In the genomic region with DNA sequence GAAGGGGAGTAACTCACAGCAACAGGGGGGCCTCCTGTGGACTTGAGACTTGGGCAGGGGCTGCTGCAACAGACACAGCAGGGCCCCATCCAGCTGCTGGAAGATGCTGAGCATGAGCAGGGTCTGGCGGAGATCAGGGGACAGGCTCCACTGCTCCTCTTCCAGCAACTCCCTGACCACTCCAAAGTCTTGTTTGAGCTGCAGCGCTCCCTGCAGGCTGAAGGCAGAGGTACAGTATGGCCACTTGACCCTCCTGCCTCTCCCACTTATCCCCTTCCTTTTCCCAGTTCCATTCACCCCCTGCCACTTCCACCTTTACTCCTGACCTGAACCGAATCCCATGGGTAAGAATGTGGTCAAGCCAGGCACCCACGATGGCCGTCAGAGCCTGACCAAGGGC, we compare ENCODE assay signal across 15 cellular contexts. TPM values are rescaled to one million over a fixed set of nuclear protein-coding genes. Genes with fewer than 3 reads are reported as not detected.
DNase-seq lines count a peak whose midpoint lies in the region; ATAC-seq and TF ChIP-seq lines count a peak whose summit lies in the region.
"Had no signal": no experiment of that assay in that cellular context is flagged by ENCODE, and none has a peak within 500 bp of the region (broad histone marks: within the 10 kb centered on the region; RNA-seq: fewer than 3 reads in every experiment).

No MANE protein-coding gene starts in this region.

- no peaks in the 10 kb centered on the region for H4K20me1 ChIP-seq in OCI-LY7 (ENCODE audit: insufficient read depth, low read length)

- H3K4me3 Mint-ChIP-seq in activated CD4-positive, alpha-beta memory T cell treated with anti-CD3 and anti-CD28 coated beads, Interleukin-2, amount 10 ng/mL, durations not matched to agents 7 days and 5 days: no peak overlapping the region
- H3K4me3 Mint-ChIP-seq in activated CD4-positive, alpha-beta memory T cell treated with anti-CD3 and anti-CD28 coated beads for 36 hours: no peak overlapping the region
- H3K4me3 Mint-ChIP-seq: B cell had no signal

- TF ChIP-seq CTCF in OCI-LY7 (conservative IDR thresholded peaks at IDR 0.05; ENCODE audit: low read length) (peak; percentile 54), epithelial cell of proximal tubule (conservative IDR thresholded peaks at IDR 0.05; ENCODE audit: low read depth, low read length) (peak; percentile 41), spleen (IDR thresholded peaks at IDR 0.05 in 8 of 11, conservative IDR thresholded peaks at IDR 0.05 in 3 of 11) (peak in 1 of 11 experiments; percentile 19), uterus (IDR thresholded peaks at IDR 0.05) (no peak)

- H3K27me3 ChIP-seq in spleen (replicated peaks in 1 of 7) (no peaks in the 10 kb centered on the region), uterus (no peaks in the 10 kb centered on the region)
- H3K27me3 ChIP-seq: pancreas, suprapubic skin had no signal

- H3K4me1 ChIP-seq in OCI-LY7 (ENCODE audit: insufficient read depth, low read length, poor library complexity, severe bottlenecking) (peaks cover 16% of the 10 kb centered on the region), spleen (peaks cover 19 to 57% (median 26%) of the 10 kb centered on the region in 6 donors), uterus (no peaks in the 10 kb centered on the region)

- DNase-seq in activated CD4-positive, alpha-beta memory T cell treated with anti-CD3 and anti-CD28 coated beads, Interleukin-2, amount 10 ng/mL, durations not matched to agents 7 days and 5 days: no peak
- DNase-seq in activated CD4-positive, alpha-beta memory T cell treated with anti-CD3 and anti-CD28 coated beads for 36 hours: no peak
- DNase-seq in OCI-LY7 (ENCODE audit: low spot score): no peak
- no peak for DNase-seq in epithelial cell of proximal tubule (ENCODE audit: low read depth)
- DNase-seq in spleen: peak; percentile 69
- no peak for DNase-seq in HuH-7.5 (ENCODE audit: low spot score)
- no peak for DNase-seq in uterus
- DNase-seq: amniotic stem cell; NCI-H226; pancreas; stimulated activated CD4-positive, alpha-beta T cell treated with anti-CD3 and anti-CD28 coated beads, Interleukin-4, amount 100 ng/mL, for 1 hour had no signal

- no peak for ATAC-seq in HG02763 (IDR thresholded peaks at IDR 0.05; ENCODE audit: unreplicated experiment)
- ATAC-seq: pancreas had no signal

- H3K4me3 ChIP-seq in OCI-LY7 (ENCODE audit: low read depth, low read length, poor library complexity, severe bottlenecking) (no peak overlapping the region), epithelial cell of proximal tubule (ENCODE audit: low read depth, low read length) (no peak overlapping the region), spleen (no peak overlapping the region), uterus (no peak overlapping the region)
- H3K4me3 ChIP-seq: pancreas, suprapubic skin had no signal

- no peak overlapping the region for H3K4me2 ChIP-seq in OCI-LY7 (ENCODE audit: low read length)

- CTCF ChIA-PET in activated CD4-positive, alpha-beta memory T cell treated with anti-CD3 and anti-CD28 coated beads, Interleukin-2, amount 10 ng/mL, durations not matched to agents 7 days and 5 days (lab: Charles Lee): interaction anchor here (0.9 to 1.7 kb wide), 5 partner anchors 9 to 91 kb away, joined by 3 to 8 read pairs (median 3); a partner anchor contains a TSS
- CTCF ChIA-PET in activated CD4-positive, alpha-beta memory T cell treated with anti-CD3 and anti-CD28 coated beads for 36 hours (lab: Charles Lee): interaction anchor here (1.0 to 4.8 kb wide), 5 partner anchors 8 to 241 kb away, joined by 3 to 47 read pairs (median 4); a partner anchor contains a TSS
- CTCF ChIA-PET in OCI-LY7 (lab: Charles Lee; ENCODE audit: unreplicated experiment): no interaction called here

- peaks cover 53% of the 10 kb centered on the region for H3K36me3 Mint-ChIP-seq in activated CD4-positive, alpha-beta memory T cell treated with anti-CD3 and anti-CD28 coated beads, Interleukin-2, amount 10 ng/mL, durations not matched to agents 7 days and 5 days (ENCODE audit: low read depth)
- H3K36me3 Mint-ChIP-seq in activated CD4-positive, alpha-beta memory T cell treated with anti-CD3 and anti-CD28 coated beads for 36 hours: peaks cover 28% of the 10 kb centered on the region

- intact Hi-C loops in activated CD4-positive, alpha-beta memory T cell treated with anti-CD3 and anti-CD28 coated beads for 36 hours (cut with micrococcal nuclease): no loop called here
- intact Hi-C loops in OCI-LY7 (cut with micrococcal nuclease; ENCODE audit: unreplicated experiment): no loop called here
- intact Hi-C loops in spleen (cut with DNase I; ENCODE audit: low total_unique reads): no loop called here
- intact Hi-C loops in uterus (cut with DNase I; ENCODE audit: low total_unique reads): no loop called here

- peaks cover 38% of the 10 kb centered on the region for H3K36me3 ChIP-seq in OCI-LY7 (ENCODE audit: insufficient read depth, low read length)
- H3K36me3 ChIP-seq in spleen: peaks cover 0 to 70% (median 29%) of the 10 kb centered on the region in 6 donors
- H3K36me3 ChIP-seq in uterus: no peaks in the 10 kb centered on the region

- WGBS in spleen, 5 donors: 81 to 91% (median 89%) methylated on average over 5 of the region's 5 CpGs

- H3K27me3 Mint-ChIP-seq in activated CD4-positive, alpha-beta memory T cell treated with anti-CD3 and anti-CD28 coated beads, Interleukin-2, amount 10 ng/mL, durations not matched to agents 7 days and 5 days: no peaks in the 10 kb centered on the region
- H3K27me3 Mint-ChIP-seq in activated CD4-positive, alpha-beta memory T cell treated with anti-CD3 and anti-CD28 coated beads for 36 hours: no peaks in the 10 kb centered on the region
- H3K27me3 Mint-ChIP-seq: B cell had no signal

- H3K27ac Mint-ChIP-seq in activated CD4-positive, alpha-beta memory T cell treated with anti-CD3 and anti-CD28 coated beads, Interleukin-2, amount 10 ng/mL, durations not matched to agents 7 days and 5 days: peak overlapping the region; percentile 50
- H3K27ac Mint-ChIP-seq in activated CD4-positive, alpha-beta memory T cell treated with anti-CD3 and anti-CD28 coated beads for 36 hours: no peak overlapping the region
- H3K27ac Mint-ChIP-seq: B cell had no signal

- TF ChIP-seq POLR2A in spleen (IDR thresholded peaks at IDR 0.05): no peak
- TF ChIP-seq POLR2A in uterus (IDR thresholded peaks at IDR 0.05): no peak

- no peaks in the 10 kb centered on the region for H3K9me3 ChIP-seq in OCI-LY7 (ENCODE audit: low read length)
- no peaks in the 10 kb centered on the region for H3K9me3 ChIP-seq in spleen
- no peaks in the 10 kb centered on the region for H3K9me3 ChIP-seq in uterus
- H3K9me3 ChIP-seq: pancreas, suprapubic skin had no signal

- peaks cover 7% of the 10 kb centered on the region; the same call in 1 of the 2 replicates for H3K79me2 ChIP-seq in OCI-LY7 (ENCODE audit: insufficient read depth, low read depth, low read length)

- peaks cover 44% of the 10 kb centered on the region for H3K4me1 Mint-ChIP-seq in activated CD4-positive, alpha-beta memory T cell treated with anti-CD3 and anti-CD28 coated beads, Interleukin-2, amount 10 ng/mL, durations not matched to agents 7 days and 5 days
- H3K4me1 Mint-ChIP-seq in activated CD4-positive, alpha-beta memory T cell treated with anti-CD3 and anti-CD28 coated beads for 36 hours (ENCODE audit: low read depth): peaks cover 23% of the 10 kb centered on the region

- POLR2A ChIA-PET in activated CD4-positive, alpha-beta memory T cell treated with anti-CD3 and anti-CD28 coated beads, Interleukin-2, amount 10 ng/mL, durations not matched to agents 7 days and 5 days (lab: Charles Lee): interaction anchor here (1.2 to 4.0 kb wide), 5 partner anchors 7 to 55 kb away, joined by 3 to 81 read pairs (median 6); a partner anchor contains a TSS
- POLR2A ChIA-PET in activated CD4-positive, alpha-beta memory T cell treated with anti-CD3 and anti-CD28 coated beads for 36 hours (lab: Charles Lee): interaction anchor here (1.0 kb wide), 1 partner anchor 16 kb away, joined by 3 read pairs; a partner anchor contains a TSS
- POLR2A ChIA-PET in OCI-LY7 (lab: Charles Lee): interaction anchor here (0.6 to 1.2 kb wide), 2 partner anchors 17 to 20 kb away, joined by 3 to 5 read pairs; a partner anchor contains a TSS

- BruUV-seq in OCI-LY7 (replicated peaks; lab: Mats Ljungman, UMichigan): no TSS peak

- H3K9me3 Mint-ChIP-seq in activated CD4-positive, alpha-beta memory T cell treated with anti-CD3 and anti-CD28 coated beads, Interleukin-2, amount 10 ng/mL, durations not matched to agents 7 days and 5 days: no peaks in the 10 kb centered on the region
- no peaks in the 10 kb centered on the region for H3K9me3 Mint-ChIP-seq in activated CD4-positive, alpha-beta memory T cell treated with anti-CD3 and anti-CD28 coated beads for 36 hours

- H3K27ac ChIP-seq in OCI-LY7 (ENCODE audit: low read depth, low read length, poor library complexity, severe bottlenecking) (no peak overlapping the region), spleen (no peak overlapping the region), uterus (no peak overlapping the region)
- H3K27ac ChIP-seq: epithelial cell of prostate, pancreas, suprapubic skin had no signal

- H2AFZ ChIP-seq in OCI-LY7 (ENCODE audit: low read length): no peak overlapping the region

- H3K9me2 ChIP-seq in OCI-LY7 (ENCODE audit: insufficient read depth, low read length): no peaks in the 10 kb centered on the region

RNA-seq across cellular contexts. Expression of a gene that starts 2.4 kb away (rescaled TPM):
- total RNA-seq in activated CD4-positive, alpha-beta memory T cell treated with anti-CD3 and anti-CD28 coated beads, Interleukin-2, amount 10 ng/mL, durations not matched to agents 7 days and 5 days: 100 to 1,000 TPM; 115 to 126 TPM
- 100 to 1,000 TPM; 117 to 121 TPM for total RNA-seq in activated CD4-positive, alpha-beta memory T cell treated with anti-CD3 and anti-CD28 coated beads for 36 hours
- 46.1 and 85.7 TPM in 2 replicates for total RNA-seq in OCI-LY7 (2014; rRNA removed; shearing (Covaris generic))
- 90.0 and 102 TPM in 2 replicates for total RNA-seq in OCI-LY7 (2022)
- 34.2 and 61.1 TPM in 2 replicates for total RNA-seq in epithelial cell of proximal tubule
- 10 to 100 TPM; 13.0 to 74.3 (median 61.7) TPM for total RNA-seq in spleen
- 10 to 100 TPM; 69.4 to 86.7 (median 78.6) TPM for polyA plus RNA-seq in spleen
- total RNA-seq in uterus: 100 to 1,000 TPM in 1 of 4 donors, 10 to 100 TPM in 2, 1 to 10 TPM in 1; 8.8 to 101 (median 45.8) TPM

RNA-seq across cellular contexts. Expression of a gene that starts 7.9 kb away (rescaled TPM):
- 10 to 100 TPM; 20.9 to 25.0 TPM for total RNA-seq in activated CD4-positive, alpha-beta memory T cell treated with anti-CD3 and anti-CD28 coated beads, Interleukin-2, amount 10 ng/mL, durations not matched to agents 7 days and 5 days
- 10 to 100 TPM; 10.1 to 10.8 TPM for total RNA-seq in activated CD4-positive, alpha-beta memory T cell treated with anti-CD3 and anti-CD28 coated beads for 36 hours
- 52.3 and 53.0 TPM in 2 replicates for total RNA-seq in OCI-LY7 (2014; rRNA removed; shearing (Covaris generic))
- 42.5 and 52.0 TPM in 2 replicates for total RNA-seq in OCI-LY7 (2022)
- total RNA-seq in epithelial cell of proximal tubule: 3.9 and 5.8 TPM in 2 replicates
- total RNA-seq in spleen: 10 to 100 TPM; 22.2 to 59.4 (median 31.6) TPM
- 1 to 10 TPM; 2.8 to 9.3 (median 3.4) TPM for polyA plus RNA-seq in spleen
- 10 to 100 TPM; 10.9 to 42.8 (median 35.7) TPM for total RNA-seq in uterus

RNA-seq across cellular contexts. Expression of a gene that starts 8.0 kb away (rescaled TPM):
- total RNA-seq in activated CD4-positive, alpha-beta memory T cell treated with anti-CD3 and anti-CD28 coated beads, Interleukin-2, amount 10 ng/mL, durations not matched to agents 7 days and 5 days: 10 to 100 TPM; 42.3 to 42.9 TPM
- total RNA-seq in activated CD4-positive, alpha-beta memory T cell treated with anti-CD3 and anti-CD28 coated beads for 36 hours: 10 to 100 TPM; 27.3 to 29.1 TPM
- total RNA-seq in OCI-LY7 (2014; rRNA removed; shearing (Covaris generic)): 34.6 and 49.5 TPM in 2 replicates
- 31.5 and 37.4 TPM in 2 replicates for total RNA-seq in OCI-LY7 (2022)
- total RNA-seq in epithelial cell of proximal tubule: 13.5 and 20.9 TPM in 2 replicates
- 10 to 100 TPM; 34.3 to 51.3 (median 38.3) TPM for total RNA-seq in spleen
- polyA plus RNA-seq in spleen: 10 to 100 TPM; 15.7 to 26.7 (median 21.6) TPM
- total RNA-seq in uterus: 10 to 100 TPM in 3 of 4 donors, 1 to 10 TPM in 1; 8.5 to 29.2 (median 17.5) TPM

RNA-seq across cellular contexts. Expression of a gene that starts 9.7 kb away (rescaled TPM):
- total RNA-seq in activated CD4-positive, alpha-beta memory T cell treated with anti-CD3 and anti-CD28 coated beads, Interleukin-2, amount 10 ng/mL, durations not matched to agents 7 days and 5 days: 10 to 100 TPM; 70.3 to 73.1 TPM
- 10 to 100 TPM; 56.5 to 58.2 TPM for total RNA-seq in activated CD4-positive, alpha-beta memory T cell treated with anti-CD3 and anti-CD28 coated beads for 36 hours
- total RNA-seq in OCI-LY7 (2014; rRNA removed; shearing (Covaris generic)): 46.9 and 51.3 TPM in 2 replicates
- 50.1 and 52.7 TPM in 2 replicates for total RNA-seq in OCI-LY7 (2022)
- 63.1 and 83.1 TPM in 2 replicates for total RNA-seq in epithelial cell of proximal tubule
- 10 to 100 TPM; 49.2 to 61.6 (median 56.7) TPM for total RNA-seq in spleen
- 10 to 100 TPM; 24.6 to 35.5 (median 31.0) TPM for polyA plus RNA-seq in spleen
- total RNA-seq in uterus: 10 to 100 TPM; 20.2 to 56.2 (median 29.8) TPM

RNA-seq across cellular contexts. Expression of a gene that starts 16.7 kb away (rescaled TPM):
- 10 to 100 TPM; 58.3 to 60.4 TPM for total RNA-seq in activated CD4-positive, alpha-beta memory T cell treated with anti-CD3 and anti-CD28 coated beads, Interleukin-2, amount 10 ng/mL, durations not matched to agents 7 days and 5 days
- 10 to 100 TPM; 32.9 to 35.9 TPM for total RNA-seq in activated CD4-positive, alpha-beta memory T cell treated with anti-CD3 and anti-CD28 coated beads for 36 hours
- total RNA-seq in OCI-LY7 (2014; rRNA removed; shearing (Covaris generic)): 70.7 and 70.8 TPM in 2 replicates
- total RNA-seq in OCI-LY7 (2022) (68.8 and 83.8 TPM in 2 replicates), epithelial cell of proximal tubule (36.2 and 84.3 TPM in 2 replicates), spleen (10 to 100 TPM; 39.5 to 80.7 (median 58.5) TPM), uterus (10 to 100 TPM; 25.4 to 74.2 (median 50.8) TPM)
- polyA plus RNA-seq in spleen: 10 to 100 TPM; 64.7 to 84.2 (median 78.8) TPM

Comparison
In these comparisons a context has a peak if more than half of its experiments do, and no peak if none do; other contexts are left out.
1. CTCF ChIP-seq: peak in OCI-LY7 (single experiment) and epithelial cell of proximal tubule (single experiment); none in uterus (0 of 4).